1 cellular context compared by ENCODE assay signal in genomic region chr3:138862924-138863775, GRCh38.
TF ChIP-seq lines count a peak whose summit lies in the region.

No MANE protein-coding gene starts in this region.

TF ChIP-seq in HepG2, 621 proteins besides CTCF, POLR2A, EP300 and RAD21 (continued from another document and continues in another):
- TF ChIP-seq ZNF687 (CRISPR knock-in tag; IDR thresholded peaks at IDR 0.05) (peak; percentile 65; the same call in 1 of the 2 replicates), KDM4B (CRISPR knock-in tag; IDR thresholded peaks at IDR 0.05) (peak; percentile 60), E2F2 (CRISPR knock-in tag; IDR thresholded peaks at IDR 0.05; ENCODE audit: borderline replicate concordance) (no peak), CBX2 (IDR thresholded peaks at IDR 0.05; ENCODE audit: low read depth, low read length) (no peak), CBX2 (CRISPR knock-in tag; IDR thresholded peaks at IDR 0.05; ENCODE audit: low read depth) (no peak), ZNF337 (CRISPR knock-in tag; IDR thresholded peaks at IDR 0.05; ENCODE audit: borderline replicate concordance, low read depth) (0 out of 2 replicates have a peak, but pooled peaks have one; percentile 47), FOXP1 (IDR thresholded peaks at IDR 0.05) (no peak), FOXP1 (CRISPR knock-in tag; IDR thresholded peaks at IDR 0.05) (peak; percentile 59; the same call in 1 of the 2 replicates), ZNF124 (CRISPR knock-in tag; IDR thresholded peaks at IDR 0.05) (peak; percentile 41; the same call in 1 of the 2 replicates), MED1 (CRISPR knock-in tag; IDR thresholded peaks at IDR 0.05) (peak; percentile 98), AFF4 (CRISPR knock-in tag; IDR thresholded peaks at IDR 0.05) (peak; percentile 74; the same call in 1 of the 2 replicates), PAF1 (CRISPR knock-in tag; IDR thresholded peaks at IDR 0.05) (0 out of 2 replicates have a peak, but pooled peaks have one; percentile 26), ZNF724P (CRISPR knock-in tag; IDR thresholded peaks at IDR 0.05; ENCODE audit: borderline replicate concordance) (no peak), ZNF691 (CRISPR knock-in tag; IDR thresholded peaks at IDR 0.05; ENCODE audit: borderline replicate concordance, low read depth) (no peak), ARID2 (CRISPR knock-in tag; IDR thresholded peaks at IDR 0.05; ENCODE audit: borderline replicate concordance) (no peak), FOSL2 (CRISPR knock-in tag; IDR thresholded peaks at IDR 0.05) (peak; percentile 98), PCBP2 (optimal IDR thresholded peaks at IDR 0.05; ENCODE audit: low read depth, low read length, poor library complexity, severe bottlenecking) (no peak), TEAD3 (CRISPR knock-in tag; optimal IDR thresholded peaks at IDR 0.05; ENCODE audit: borderline replicate concordance) (peak; percentile 80), RARA (CRISPR knock-in tag; IDR thresholded peaks at IDR 0.05) (peak; percentile 83), ZNF20 (CRISPR knock-in tag; IDR thresholded peaks at IDR 0.05) (no peak), MAFK (conservative IDR thresholded peaks at IDR 0.05 in 1 of 2, IDR thresholded peaks at IDR 0.05 in 1 of 2; ENCODE audit: low read length in 2 of 2) (no peak; a peak in 1 of 4 replicates), HNRNPH1 (optimal IDR thresholded peaks at IDR 0.05; ENCODE audit: low read depth, low read length) (no peak)
- TF ChIP-seq, protein P1, sequence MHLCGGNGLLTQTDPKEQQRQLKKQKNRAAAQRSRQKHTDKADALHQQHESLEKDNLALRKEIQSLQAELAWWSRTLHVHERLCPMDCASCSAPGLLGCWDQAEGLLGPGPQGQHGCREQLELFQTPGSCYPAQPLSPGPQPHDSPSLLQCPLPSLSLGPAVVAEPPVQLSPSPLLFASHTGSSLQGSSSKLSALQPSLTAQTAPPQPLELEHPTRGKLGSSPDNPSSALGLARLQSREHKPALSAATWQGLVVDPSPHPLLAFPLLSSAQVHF (CRISPR knock-in tag; IDR thresholded peaks at IDR 0.05): no peak
- TF ChIP-seq, protein P2, sequence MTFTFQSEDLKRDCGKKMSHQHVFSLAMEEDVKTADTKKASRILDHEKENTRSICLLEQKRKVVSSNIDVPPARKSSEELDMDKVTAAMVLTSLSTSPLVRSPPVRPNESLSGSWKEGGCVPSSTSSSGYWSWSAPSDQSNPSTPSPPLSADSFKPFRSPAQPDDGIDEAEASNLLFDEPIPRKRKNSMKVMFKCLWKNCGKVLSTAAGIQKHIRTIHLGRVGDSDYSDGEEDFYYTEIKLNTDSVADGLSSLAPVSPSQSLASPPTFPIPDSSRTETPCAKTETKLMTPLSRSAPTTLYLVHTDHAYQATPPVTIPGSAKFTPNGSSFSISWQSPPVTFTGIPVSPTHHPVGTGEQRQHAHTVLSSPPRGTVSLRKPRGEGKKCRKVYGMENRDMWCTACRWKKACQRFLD (CRISPR knock-in tag; IDR thresholded peaks at IDR 0.05; ENCODE audit: borderline replicate concordance): no peak
- TF ChIP-seq, protein P3, sequence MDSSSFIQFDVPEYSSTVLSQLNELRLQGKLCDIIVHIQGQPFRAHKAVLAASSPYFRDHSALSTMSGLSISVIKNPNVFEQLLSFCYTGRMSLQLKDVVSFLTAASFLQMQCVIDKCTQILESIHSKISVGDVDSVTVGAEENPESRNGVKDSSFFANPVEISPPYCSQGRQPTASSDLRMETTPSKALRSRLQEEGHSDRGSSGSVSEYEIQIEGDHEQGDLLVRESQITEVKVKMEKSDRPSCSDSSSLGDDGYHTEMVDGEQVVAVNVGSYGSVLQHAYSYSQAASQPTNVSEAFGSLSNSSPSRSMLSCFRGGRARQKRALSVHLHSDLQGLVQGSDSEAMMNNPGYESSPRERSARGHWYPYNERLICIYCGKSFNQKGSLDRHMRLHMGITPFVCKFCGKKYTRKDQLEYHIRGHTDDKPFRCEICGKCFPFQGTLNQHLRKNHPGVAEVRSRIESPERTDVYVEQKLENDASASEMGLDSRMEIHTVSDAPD (CRISPR knock-in tag; IDR thresholded peaks at IDR 0.05): peak; percentile 71; the same call in 1 of the 2 replicates
- TF ChIP-seq, protein P4, sequence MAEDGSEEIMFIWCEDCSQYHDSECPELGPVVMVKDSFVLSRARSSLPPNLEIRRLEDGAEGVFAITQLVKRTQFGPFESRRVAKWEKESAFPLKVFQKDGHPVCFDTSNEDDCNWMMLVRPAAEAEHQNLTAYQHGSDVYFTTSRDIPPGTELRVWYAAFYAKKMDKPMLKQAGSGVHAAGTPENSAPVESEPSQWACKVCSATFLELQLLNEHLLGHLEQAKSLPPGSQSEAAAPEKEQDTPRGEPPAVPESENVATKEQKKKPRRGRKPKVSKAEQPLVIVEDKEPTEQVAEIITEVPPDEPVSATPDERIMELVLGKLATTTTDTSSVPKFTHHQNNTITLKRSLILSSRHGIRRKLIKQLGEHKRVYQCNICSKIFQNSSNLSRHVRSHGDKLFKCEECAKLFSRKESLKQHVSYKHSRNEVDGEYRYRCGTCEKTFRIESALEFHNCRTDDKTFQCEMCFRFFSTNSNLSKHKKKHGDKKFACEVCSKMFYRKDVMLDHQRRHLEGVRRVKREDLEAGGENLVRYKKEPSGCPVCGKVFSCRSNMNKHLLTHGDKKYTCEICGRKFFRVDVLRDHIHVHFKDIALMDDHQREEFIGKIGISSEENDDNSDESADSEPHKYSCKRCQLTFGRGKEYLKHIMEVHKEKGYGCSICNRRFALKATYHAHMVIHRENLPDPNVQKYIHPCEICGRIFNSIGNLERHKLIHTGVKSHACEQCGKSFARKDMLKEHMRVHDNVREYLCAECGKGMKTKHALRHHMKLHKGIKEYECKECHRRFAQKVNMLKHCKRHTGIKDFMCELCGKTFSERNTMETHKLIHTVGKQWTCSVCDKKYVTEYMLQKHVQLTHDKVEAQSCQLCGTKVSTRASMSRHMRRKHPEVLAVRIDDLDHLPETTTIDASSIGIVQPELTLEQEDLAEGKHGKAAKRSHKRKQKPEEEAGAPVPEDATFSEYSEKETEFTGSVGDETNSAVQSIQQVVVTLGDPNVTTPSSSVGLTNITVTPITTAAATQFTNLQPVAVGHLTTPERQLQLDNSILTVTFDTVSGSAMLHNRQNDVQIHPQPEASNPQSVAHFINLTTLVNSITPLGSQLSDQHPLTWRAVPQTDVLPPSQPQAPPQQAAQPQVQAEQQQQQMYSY (CRISPR knock-in tag; IDR thresholded peaks at IDR 0.05): no peak
- TF ChIP-seq, protein P5, sequence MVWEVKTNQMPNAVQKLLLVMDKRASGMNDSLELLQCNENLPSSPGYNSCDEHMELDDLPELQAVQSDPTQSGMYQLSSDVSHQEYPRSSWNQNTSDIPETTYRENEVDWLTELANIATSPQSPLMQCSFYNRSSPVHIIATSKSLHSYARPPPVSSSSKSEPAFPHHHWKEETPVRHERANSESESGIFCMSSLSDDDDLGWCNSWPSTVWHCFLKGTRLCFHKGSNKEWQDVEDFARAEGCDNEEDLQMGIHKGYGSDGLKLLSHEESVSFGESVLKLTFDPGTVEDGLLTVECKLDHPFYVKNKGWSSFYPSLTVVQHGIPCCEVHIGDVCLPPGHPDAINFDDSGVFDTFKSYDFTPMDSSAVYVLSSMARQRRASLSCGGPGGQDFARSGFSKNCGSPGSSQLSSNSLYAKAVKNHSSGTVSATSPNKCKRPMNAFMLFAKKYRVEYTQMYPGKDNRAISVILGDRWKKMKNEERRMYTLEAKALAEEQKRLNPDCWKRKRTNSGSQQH (CRISPR knock-in tag; IDR thresholded peaks at IDR 0.05; ENCODE audit: low read depth): no peak
- TF ChIP-seq, protein P6, sequence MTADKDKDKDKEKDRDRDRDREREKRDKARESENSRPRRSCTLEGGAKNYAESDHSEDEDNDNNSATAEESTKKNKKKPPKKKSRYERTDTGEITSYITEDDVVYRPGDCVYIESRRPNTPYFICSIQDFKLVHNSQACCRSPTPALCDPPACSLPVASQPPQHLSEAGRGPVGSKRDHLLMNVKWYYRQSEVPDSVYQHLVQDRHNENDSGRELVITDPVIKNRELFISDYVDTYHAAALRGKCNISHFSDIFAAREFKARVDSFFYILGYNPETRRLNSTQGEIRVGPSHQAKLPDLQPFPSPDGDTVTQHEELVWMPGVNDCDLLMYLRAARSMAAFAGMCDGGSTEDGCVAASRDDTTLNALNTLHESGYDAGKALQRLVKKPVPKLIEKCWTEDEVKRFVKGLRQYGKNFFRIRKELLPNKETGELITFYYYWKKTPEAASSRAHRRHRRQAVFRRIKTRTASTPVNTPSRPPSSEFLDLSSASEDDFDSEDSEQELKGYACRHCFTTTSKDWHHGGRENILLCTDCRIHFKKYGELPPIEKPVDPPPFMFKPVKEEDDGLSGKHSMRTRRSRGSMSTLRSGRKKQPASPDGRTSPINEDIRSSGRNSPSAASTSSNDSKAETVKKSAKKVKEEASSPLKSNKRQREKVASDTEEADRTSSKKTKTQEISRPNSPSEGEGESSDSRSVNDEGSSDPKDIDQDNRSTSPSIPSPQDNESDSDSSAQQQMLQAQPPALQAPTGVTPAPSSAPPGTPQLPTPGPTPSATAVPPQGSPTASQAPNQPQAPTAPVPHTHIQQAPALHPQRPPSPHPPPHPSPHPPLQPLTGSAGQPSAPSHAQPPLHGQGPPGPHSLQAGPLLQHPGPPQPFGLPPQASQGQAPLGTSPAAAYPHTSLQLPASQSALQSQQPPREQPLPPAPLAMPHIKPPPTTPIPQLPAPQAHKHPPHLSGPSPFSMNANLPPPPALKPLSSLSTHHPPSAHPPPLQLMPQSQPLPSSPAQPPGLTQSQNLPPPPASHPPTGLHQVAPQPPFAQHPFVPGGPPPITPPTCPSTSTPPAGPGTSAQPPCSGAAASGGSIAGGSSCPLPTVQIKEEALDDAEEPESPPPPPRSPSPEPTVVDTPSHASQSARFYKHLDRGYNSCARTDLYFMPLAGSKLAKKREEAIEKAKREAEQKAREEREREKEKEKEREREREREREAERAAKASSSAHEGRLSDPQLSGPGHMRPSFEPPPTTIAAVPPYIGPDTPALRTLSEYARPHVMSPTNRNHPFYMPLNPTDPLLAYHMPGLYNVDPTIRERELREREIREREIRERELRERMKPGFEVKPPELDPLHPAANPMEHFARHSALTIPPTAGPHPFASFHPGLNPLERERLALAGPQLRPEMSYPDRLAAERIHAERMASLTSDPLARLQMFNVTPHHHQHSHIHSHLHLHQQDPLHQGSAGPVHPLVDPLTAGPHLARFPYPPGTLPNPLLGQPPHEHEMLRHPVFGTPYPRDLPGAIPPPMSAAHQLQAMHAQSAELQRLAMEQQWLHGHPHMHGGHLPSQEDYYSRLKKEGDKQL (CRISPR knock-in tag; IDR thresholded peaks at IDR 0.05; ENCODE audit: low read depth): peak; percentile 61; the same call in 1 of the 2 replicates
